Comparison of ENCODE assay signal across 1 cellular context in genomic region chr9:137639303-137640051, GRCh38.
TF ChIP-seq lines count a peak whose summit lies in the region.

No MANE protein-coding gene starts in this region.

TF ChIP-seq in GM23338, 12 proteins besides CTCF, POLR2A, EP300 and RAD21:
- TF ChIP-seq ZNF462 (CRISPR knock-in tag; IDR thresholded peaks at IDR 0.05) (no peak), CREB1 (CRISPR knock-in tag; IDR thresholded peaks at IDR 0.05; ENCODE audit: low read depth) (no peak), ETS1 (IDR thresholded peaks at IDR 0.05) (no peak), NANOG (IDR thresholded peaks at IDR 0.05; ENCODE audit: borderline replicate concordance) (no peak), EZH2 (IDR thresholded peaks at IDR 0.05; ENCODE audit: low read depth, unreplicated experiment) (no peak), ZNF114 (CRISPR knock-in tag; IDR thresholded peaks at IDR 0.05) (no peak), STAT1 (IDR thresholded peaks at IDR 0.05; ENCODE audit: unreplicated experiment) (no peak), POLR2AphosphoS5 (IDR thresholded peaks at IDR 0.05; ENCODE audit: low read depth) (no peak), ZNF331 (CRISPR knock-in tag; IDR thresholded peaks at IDR 0.05; ENCODE audit: low read depth) (no peak), JUNB (IDR thresholded peaks at IDR 0.05; ENCODE audit: unreplicated experiment) (no peak)
